7 cellular contexts compared by ENCODE assay signal in genomic region chr5:87020099-87020934, GRCh38.
DNase-seq lines count a peak whose midpoint lies in the region; ATAC-seq and TF ChIP-seq lines count a peak whose summit lies in the region.

No MANE protein-coding gene starts in this region.

- H3K4me3 Mint-ChIP-seq in activated T-helper 1 cell treated with anti-CD3 and anti-CD28 coated beads, Interleukin-12 subunit alpha, Interleukin-12 subunit beta, Interleukin-2, Interleukin-4 antibody, amounts not matched to agents 30 ng/mL and 10 ng/mL and 1 ng/mL, durations not matched to agents 14 hours and 24 hours and 36 hours = no peak overlapping the region
- no peak overlapping the region for H3K4me3 Mint-ChIP-seq in stimulated activated memory B cell treated with anti-CD40 and anti-IgM and Interleukin-4, amounts not matched to agents 10 μg/mL and 1 μg/mL and 100 μg/mL, for 72 hours

- H2BK20ac ChIP-seq in IMR-90 (ENCODE audit: low read depth, low read length) = no peak overlapping the region

- H3K4me1 Mint-ChIP-seq in activated T-helper 1 cell treated with anti-CD3 and anti-CD28 coated beads, Interleukin-12 subunit alpha, Interleukin-12 subunit beta, Interleukin-2, Interleukin-4 antibody, amounts not matched to agents 30 ng/mL and 10 ng/mL and 1 ng/mL, durations not matched to agents 14 hours and 24 hours and 36 hours (ENCODE audit: low read depth) = peaks cover 15% of the 10 kb centered on the region
- H3K4me1 Mint-ChIP-seq in stimulated activated memory B cell treated with anti-CD40 and anti-IgM and Interleukin-4, amounts not matched to agents 10 μg/mL and 1 μg/mL and 100 μg/mL, for 72 hours = peaks cover 36% of the 10 kb centered on the region

- no peak overlapping the region for H4K5ac ChIP-seq in IMR-90 (ENCODE audit: low read depth, low read length)

- DNase-seq in IMR-90 (peak; percentile 16), hypothalamus (lab: John Stamatoyannopoulos, UW) (peak in 34 of 51 donors; percentile 1 to 44 (median 14)), DMS153 treated with DMSO at 0.1 percent for 48 hours (lab: John Stamatoyannopoulos, UW; ENCODE audit: unreplicated experiment) (no peak)
- peak; percentile 14 for DNase-seq in activated T-helper 1 cell treated with anti-CD3 and anti-CD28 coated beads, Interleukin-12 subunit alpha, Interleukin-12 subunit beta, Interleukin-2, Interleukin-4 antibody, amounts not matched to agents 30 ng/mL and 10 ng/mL and 1 ng/mL, durations not matched to agents 14 hours and 24 hours and 36 hours (ENCODE audit: low spot score)

- 0 out of 2 replicates have a peak overlapping the region, but pooled peaks have one; percentile 34 for H4K91ac ChIP-seq in IMR-90 (ENCODE audit: insufficient read depth, low read depth, low read length)

- H3K56ac ChIP-seq in IMR-90 (ENCODE audit: extremely low read depth, insufficient read depth, low read length) = no peak overlapping the region

- POLR2A ChIA-PET in IMR-90 (lab: Charles Lee; ENCODE audit: unreplicated experiment) = no interaction called here

- H3K9me3 ChIP-seq in IMR-90 (ENCODE audit: control insufficient read depth, insufficient read depth, low read length) = no peaks in the 10 kb centered on the region

- no peaks in the 10 kb centered on the region for H3K36me3 ChIP-seq in IMR-90 (ENCODE audit: control insufficient read depth, insufficient read depth, low read length)

- H2AK9ac ChIP-seq in IMR-90 (replicated peaks; ENCODE audit: low read depth, low read length, poor library complexity) = no peak overlapping the region

- no peak overlapping the region for H3K18ac ChIP-seq in IMR-90 (ENCODE audit: low read depth, low read length)

- no peak overlapping the region for H2AK5ac ChIP-seq in IMR-90 (ENCODE audit: low read depth, low read length)

- no peak overlapping the region for H2BK5ac ChIP-seq in IMR-90 (ENCODE audit: low read depth, low read length, poor library complexity, severe bottlenecking)

- H3K9ac ChIP-seq in IMR-90 (ENCODE audit: low read depth, low read length) = no peak overlapping the region

- no peaks in the 10 kb centered on the region for H3K4me1 ChIP-seq in IMR-90 (ENCODE audit: control insufficient read depth, insufficient read depth, low read length)

- no TSS peak for BruUV-seq in IMR-90 (replicated peaks; lab: Mats Ljungman, UMichigan)

- peak overlapping the region; percentile 89 for H2AFZ ChIP-seq in IMR-90 (replicated peaks; ENCODE audit: low read length, poor library complexity)

- TF ChIP-seq POLR2A in IMR-90 (IDR thresholded peaks at IDR 0.05; ENCODE audit: low read depth, low read length) = no peak

- H2BK120ac ChIP-seq in IMR-90 (ENCODE audit: low read depth, low read length) = peak overlapping the region; percentile 68; the same call in 1 of the 2 replicates

- H3K9me3 Mint-ChIP-seq in activated T-helper 1 cell treated with anti-CD3 and anti-CD28 coated beads, Interleukin-12 subunit alpha, Interleukin-12 subunit beta, Interleukin-2, Interleukin-4 antibody, amounts not matched to agents 30 ng/mL and 10 ng/mL and 1 ng/mL, durations not matched to agents 14 hours and 24 hours and 36 hours = no peaks in the 10 kb centered on the region
- peaks cover 6% of the 10 kb centered on the region for H3K9me3 Mint-ChIP-seq in stimulated activated memory B cell treated with anti-CD40 and anti-IgM and Interleukin-4, amounts not matched to agents 10 μg/mL and 1 μg/mL and 100 μg/mL, for 72 hours

- no peaks in the 10 kb centered on the region for H4K20me1 ChIP-seq in IMR-90 (ENCODE audit: insufficient read depth, low read length)

- dilution Hi-C loops in IMR-90 (cut with HindIII; ENCODE audit: low sequenced_read_pairs, unreplicated experiment) = no loop called here

- no peak overlapping the region for H3K23ac ChIP-seq in IMR-90 (ENCODE audit: low read depth, low read length)

- H3K27me3 Mint-ChIP-seq in activated T-helper 1 cell treated with anti-CD3 and anti-CD28 coated beads, Interleukin-12 subunit alpha, Interleukin-12 subunit beta, Interleukin-2, Interleukin-4 antibody, amounts not matched to agents 30 ng/mL and 10 ng/mL and 1 ng/mL, durations not matched to agents 14 hours and 24 hours and 36 hours (ENCODE audit: insufficient read depth) = peaks cover 7% of the 10 kb centered on the region
- no peaks in the 10 kb centered on the region for H3K27me3 Mint-ChIP-seq in stimulated activated memory B cell treated with anti-CD40 and anti-IgM and Interleukin-4, amounts not matched to agents 10 μg/mL and 1 μg/mL and 100 μg/mL, for 72 hours

- intact Hi-C loops in IMR-90 (cut with micrococcal nuclease) = no loop called here
- intact Hi-C loops in activated T-helper 1 cell treated with anti-CD3 and anti-CD28 coated beads, Interleukin-12 subunit alpha, Interleukin-12 subunit beta, Interleukin-2, Interleukin-4 antibody, amounts not matched to agents 30 ng/mL and 10 ng/mL and 1 ng/mL, durations not matched to agents 14 hours and 24 hours and 36 hours (cut with micrococcal nuclease) = no loop called here

- H3K27ac ChIP-seq in IMR-90 (ENCODE audit: insufficient read depth, low read length) = no peak overlapping the region

- peak overlapping the region; percentile 55; the same call in 1 of the 2 replicates for H3K14ac ChIP-seq in IMR-90 (replicated peaks; ENCODE audit: low read depth, low read length)

- H3K27ac Mint-ChIP-seq in activated T-helper 1 cell treated with anti-CD3 and anti-CD28 coated beads, Interleukin-12 subunit alpha, Interleukin-12 subunit beta, Interleukin-2, Interleukin-4 antibody, amounts not matched to agents 30 ng/mL and 10 ng/mL and 1 ng/mL, durations not matched to agents 14 hours and 24 hours and 36 hours = no peak overlapping the region
- H3K27ac Mint-ChIP-seq in stimulated activated memory B cell treated with anti-CD40 and anti-IgM and Interleukin-4, amounts not matched to agents 10 μg/mL and 1 μg/mL and 100 μg/mL, for 72 hours = peak overlapping the region; percentile 23

- in situ Hi-C loops in IMR-90 (cut with MboI; ENCODE audit: low sequenced_read_pairs) = no loop called here

- H3K79me1 ChIP-seq in IMR-90 (ENCODE audit: low read depth in 1 of 2, low read length in 2 of 2) = no peaks in the 10 kb centered on the region

- H3K4ac ChIP-seq in IMR-90 (ENCODE audit: low read depth, low read length) = peak overlapping the region; percentile 54; the same call in 1 of the 2 replicates

- H3K4me3 ChIP-seq in IMR-90 (ENCODE audit: insufficient read depth, low read depth, low read length) = no peak overlapping the region

- TF ChIP-seq CTCF in IMR-90 (conservative IDR thresholded peaks at IDR 0.05; ENCODE audit: low read depth, low read length) = no peak

- H4K8ac ChIP-seq in IMR-90 (ENCODE audit: low read depth in 2 of 2, low read length in 2 of 2) = peak overlapping the region in 1 of 2 experiments; percentile 83; a peak in 2 of 4 replicates

- H3K27me3 ChIP-seq in IMR-90 (ENCODE audit: control insufficient read depth, insufficient read depth, low read length) = no peaks in the 10 kb centered on the region

- no peak for TF ChIP-seq RAD21 in IMR-90 (IDR thresholded peaks at IDR 0.05; ENCODE audit: low read length)

- H3K36me3 Mint-ChIP-seq in activated T-helper 1 cell treated with anti-CD3 and anti-CD28 coated beads, Interleukin-12 subunit alpha, Interleukin-12 subunit beta, Interleukin-2, Interleukin-4 antibody, amounts not matched to agents 30 ng/mL and 10 ng/mL and 1 ng/mL, durations not matched to agents 14 hours and 24 hours and 36 hours (ENCODE audit: low read depth) = no peaks in the 10 kb centered on the region
- H3K36me3 Mint-ChIP-seq in stimulated activated memory B cell treated with anti-CD40 and anti-IgM and Interleukin-4, amounts not matched to agents 10 μg/mL and 1 μg/mL and 100 μg/mL, for 72 hours = no peaks in the 10 kb centered on the region

- no CpG with 5 or more reads among the region's 4 CpGs for WGBS in IMR-90 (ENCODE audit: extremely low coverage in 2 of 2, insufficient read length in 1 of 2), 2 experiments

- CTCF ChIA-PET in IMR-90 (lab: Yijun Ruan, JAX) = interaction anchor here (1.3 kb wide), 1 partner anchor 10 kb away, joined by 4 read pairs; no protein-coding TSS in a partner anchor

- no peak overlapping the region for H2BK15ac ChIP-seq in IMR-90 (ENCODE audit: low read depth, low read length)

- 0 out of 2 replicates have a peak, but pooled peaks cover 3% of the 10 kb centered on the region for H3K9me1 ChIP-seq in IMR-90 (ENCODE audit: insufficient read depth, low read length)

- ATAC-seq in GM18502 (IDR thresholded peaks at IDR 0.05; ENCODE audit: poor library complexity, unreplicated experiment) = peak; percentile 97
- ATAC-seq in GM21737 (IDR thresholded peaks at IDR 0.05; ENCODE audit: unreplicated experiment) = peak; percentile 95
- ATAC-seq in IMR-90 (ENCODE audit: low read depth) = peak; percentile 78
- ATAC-seq in stimulated activated memory B cell treated with anti-CD40 and anti-IgM and Interleukin-4, amounts not matched to agents 10 μg/mL and 1 μg/mL and 100 μg/mL, for 72 hours = peak; percentile 62

- H3K4me2 ChIP-seq in IMR-90 (ENCODE audit: low read depth, low read length) = no peak overlapping the region

TF ChIP-seq in IMR-90, 13 proteins besides CTCF, POLR2A, EP300 and RAD21:
- TF ChIP-seq MAFK (IDR thresholded peaks at IDR 0.05; ENCODE audit: low read depth, low read length) (peak; percentile 64; the same call in 1 of the 2 replicates), USF2 (IDR thresholded peaks at IDR 0.05; ENCODE audit: low read depth, low read length) (no peak)
